In genomic region chr10:17439552-17439951, GRCh38 we compare ENCODE assay signal across 16 cellular contexts. TPM values are rescaled to one million over a fixed set of nuclear protein-coding genes. Genes with fewer than 3 reads are reported as not detected.
DNase-seq lines count a peak whose midpoint lies in the region; ATAC-seq and TF ChIP-seq lines count a peak whose summit lies in the region.
"Had no signal": no experiment of that assay in that cellular context is flagged by ENCODE, and none has a peak within 500 bp of the region (broad histone marks: within the 10 kb centered on the region; RNA-seq: fewer than 3 reads in every experiment).

No MANE protein-coding gene starts in this region.

- H3K4me3 Mint-ChIP-seq in natural killer cell (no peak overlapping the region), nephron progenitor cell (no peak overlapping the region)
- no peak overlapping the region for H3K4me3 Mint-ChIP-seq in natural killer cell treated with Interleukin-12 subunit alpha and Interleukin-12 subunit beta and Interleukin-15 and Interleukin-18, amount 100 ng/mL, for 72 hours
- no peak overlapping the region for H3K4me3 Mint-ChIP-seq in dendritic cell treated with granulocyte-macrophage colony-stimulating factor and Interleukin-4, amounts not matched to agents 40 ng/mL and 50 ng/mL, for 4 days
- H3K4me3 Mint-ChIP-seq: CD4-positive, alpha-beta T cell; GM23338 had no signal

- no peak for ATAC-seq in natural killer cell
- ATAC-seq in natural killer cell treated with Interleukin-12 subunit alpha and Interleukin-12 subunit beta and Interleukin-15 and Interleukin-18, amount 100 ng/mL, for 72 hours, result no peak
- ATAC-seq: GM23338 had no signal

- intact Hi-C loops in natural killer cell (cut with micrococcal nuclease), result loop anchor here (10.0 kb wide), 1 partner anchor 595 kb away; no protein-coding TSS in a partner anchor
- intact Hi-C loops in dendritic cell treated with granulocyte-macrophage colony-stimulating factor and Interleukin-4, amounts not matched to agents 40 ng/mL and 50 ng/mL, for 4 days (cut with micrococcal nuclease), result no loop called here

- H3K9me3 Mint-ChIP-seq in natural killer cell (peaks cover 0 to 4% of the 10 kb centered on the region in 2 donors), nephron progenitor cell (peaks cover 18% of the 10 kb centered on the region)
- H3K9me3 Mint-ChIP-seq in natural killer cell treated with Interleukin-12 subunit alpha and Interleukin-12 subunit beta and Interleukin-15 and Interleukin-18, amount 100 ng/mL, for 72 hours, result no peaks in the 10 kb centered on the region
- peaks cover 13% of the 10 kb centered on the region for H3K9me3 Mint-ChIP-seq in dendritic cell treated with granulocyte-macrophage colony-stimulating factor and Interleukin-4, amounts not matched to agents 40 ng/mL and 50 ng/mL, for 4 days
- H3K9me3 Mint-ChIP-seq: CD4-positive, alpha-beta T cell had no signal

- H3K36me3 Mint-ChIP-seq in natural killer cell (no peaks in the 10 kb centered on the region), nephron progenitor cell (ENCODE audit: low read depth) (peaks cover 32% of the 10 kb centered on the region)
- H3K36me3 Mint-ChIP-seq in natural killer cell treated with Interleukin-12 subunit alpha and Interleukin-12 subunit beta and Interleukin-15 and Interleukin-18, amount 100 ng/mL, for 72 hours, result no peaks in the 10 kb centered on the region
- peaks cover 24% of the 10 kb centered on the region for H3K36me3 Mint-ChIP-seq in dendritic cell treated with granulocyte-macrophage colony-stimulating factor and Interleukin-4, amounts not matched to agents 40 ng/mL and 50 ng/mL, for 4 days (ENCODE audit: low read depth)

- DNase-seq in natural killer cell (no peak), nephron progenitor cell (no peak), HK-2 (ENCODE audit: unreplicated experiment) (no peak), DMS53 (lab: John Stamatoyannopoulos, UW) (no peak), pons (ENCODE audit: low spot score) (no peak)
- DNase-seq in natural killer cell treated with Interleukin-12 subunit alpha and Interleukin-12 subunit beta and Interleukin-15 and Interleukin-18, amount 100 ng/mL, for 72 hours (ENCODE audit: low spot score), result no peak
- DNase-seq: ACHN; BE2C; C1 segment of cervical spinal cord; Caco-2; CD4-positive, alpha-beta T cell; DMS79; GDM1; HCEC 1CT had no signal

- H3K27ac Mint-ChIP-seq in natural killer cell, result peak overlapping the region; percentile 3 to 53
- H3K27ac Mint-ChIP-seq in natural killer cell treated with Interleukin-12 subunit alpha and Interleukin-12 subunit beta and Interleukin-15 and Interleukin-18, amount 100 ng/mL, for 72 hours, result no peak overlapping the region
- peak overlapping the region; percentile 10 for H3K27ac Mint-ChIP-seq in dendritic cell treated with granulocyte-macrophage colony-stimulating factor and Interleukin-4, amounts not matched to agents 40 ng/mL and 50 ng/mL, for 4 days
- H3K27ac Mint-ChIP-seq in nephron progenitor cell, result peak overlapping the region; percentile 32
- H3K27ac Mint-ChIP-seq: CD4-positive, alpha-beta T cell; GM23338 had no signal

- H3K27me3 Mint-ChIP-seq in natural killer cell (ENCODE audit: low read depth in 2 of 2), result no peaks in the 10 kb centered on the region
- H3K27me3 Mint-ChIP-seq in natural killer cell treated with Interleukin-12 subunit alpha and Interleukin-12 subunit beta and Interleukin-15 and Interleukin-18, amount 100 ng/mL, for 72 hours, result no peaks in the 10 kb centered on the region
- peaks cover 3% of the 10 kb centered on the region for H3K27me3 Mint-ChIP-seq in dendritic cell treated with granulocyte-macrophage colony-stimulating factor and Interleukin-4, amounts not matched to agents 40 ng/mL and 50 ng/mL, for 4 days
- no peaks in the 10 kb centered on the region for H3K27me3 Mint-ChIP-seq in nephron progenitor cell (ENCODE audit: low read depth, poor library complexity)

- H3K4me1 Mint-ChIP-seq in natural killer cell (peaks cover 40 to 47% of the 10 kb centered on the region in 2 donors), nephron progenitor cell (peaks cover 36% of the 10 kb centered on the region)
- H3K4me1 Mint-ChIP-seq in natural killer cell treated with Interleukin-12 subunit alpha and Interleukin-12 subunit beta and Interleukin-15 and Interleukin-18, amount 100 ng/mL, for 72 hours (ENCODE audit: low read depth in 2 of 2), result peaks cover 15 to 32% of the 10 kb centered on the region in 2 donors
- H3K4me1 Mint-ChIP-seq in dendritic cell treated with granulocyte-macrophage colony-stimulating factor and Interleukin-4, amounts not matched to agents 40 ng/mL and 50 ng/mL, for 4 days (ENCODE audit: low read depth), result peaks cover 25% of the 10 kb centered on the region

- TF ChIP-seq CTCF in natural killer cell (IDR thresholded peaks at IDR 0.05), result no peak
- no peak for TF ChIP-seq CTCF in nephron progenitor cell (IDR thresholded peaks at IDR 0.05)

RNA-seq across cellular contexts. Expression of gene ST8SIA6, which starts 14.8 kb away (rescaled TPM):
- 10 to 100 TPM; 12.2 to 19.7 (median 12.5) TPM for total RNA-seq in natural killer cell
- total RNA-seq in natural killer cell treated with Interleukin-12 subunit alpha and Interleukin-12 subunit beta and Interleukin-15 and Interleukin-18, amount 100 ng/mL, for 72 hours, result 1 to 10 TPM in 1 of 2 donors, under 1 TPM in 1; 0.19 to 1.5 TPM

Comparison
In these comparisons a context has a peak if more than half of its experiments do, and no peak if none do; other contexts are left out.
1. H3K27ac Mint-ChIP-seq: peak in natural killer cell (2 of 2), dendritic cell treated with granulocyte-macrophage colony-stimulating factor and Interleukin-4, amounts not matched to agents 40 ng/mL and 50 ng/mL, for 4 days (single experiment) and nephron progenitor cell (single experiment); none in natural killer cell treated with Interleukin-12 subunit alpha and Interleukin-12 subunit beta and Interleukin-15 and Interleukin-18, amount 100 ng/mL, for 72 hours (0 of 2).
2. RNA of gene ST8SIA6, which starts 14.8 kb away (total RNA-seq): 12.2 to 19.7 TPM in natural killer cell; 0.19 to 1.5 TPM in natural killer cell treated with Interleukin-12 subunit alpha and Interleukin-12 subunit beta and Interleukin-15 and Interleukin-18, amount 100 ng/mL, for 72 hours; every median in the first group is over 4 times any median in the second.